ENCODE assay signal across 8 cellular contexts in the genomic region with DNA sequence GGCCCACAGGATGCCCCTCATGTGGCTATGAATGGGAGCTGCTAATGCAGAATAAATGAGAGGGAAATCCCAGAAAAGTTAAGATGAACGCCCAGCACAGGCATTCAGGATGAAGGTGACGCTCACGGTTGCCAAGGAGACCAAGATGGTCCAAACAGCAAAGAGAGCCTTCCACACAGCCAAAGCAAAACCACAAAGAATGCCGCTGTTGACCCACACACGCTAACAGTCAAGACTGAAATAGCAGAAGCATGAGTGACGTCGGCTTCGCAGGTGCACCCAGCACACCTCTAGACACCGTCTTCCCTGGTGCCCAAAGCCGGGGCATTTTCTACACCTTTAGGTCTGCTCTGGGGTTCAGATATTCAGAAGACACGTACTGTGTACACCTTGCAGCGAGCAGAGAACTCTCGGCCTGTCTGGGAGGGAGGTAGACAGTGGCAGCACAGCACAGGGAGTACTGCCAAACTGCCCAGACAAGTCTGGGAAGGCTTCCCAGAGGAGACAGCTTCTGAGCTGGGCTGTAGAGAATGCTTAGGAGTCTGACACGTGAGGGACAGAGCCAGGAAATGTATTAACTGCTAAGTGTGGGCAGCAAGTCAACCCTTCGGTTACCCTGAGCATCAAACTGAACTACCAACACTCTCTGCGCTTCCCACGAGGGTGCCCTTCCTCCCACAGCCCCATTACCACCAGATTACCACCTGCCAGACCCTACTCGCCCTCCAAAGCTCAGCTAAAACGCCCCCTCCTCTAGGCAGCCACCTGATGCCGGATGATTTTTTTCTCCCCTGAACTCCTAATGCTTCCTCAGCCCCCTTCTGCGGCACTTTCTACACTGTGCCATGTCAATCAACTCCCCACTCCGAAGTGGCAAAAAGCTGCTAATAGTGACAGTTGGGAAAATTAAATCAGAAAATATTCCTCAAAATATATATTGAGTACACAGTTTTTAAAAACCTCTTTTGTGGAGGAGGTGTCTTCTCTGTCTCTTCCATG. TPM values are rescaled to one million over a fixed set of nuclear protein-coding genes. Genes with fewer than 3 reads are reported as not detected.
DNase-seq lines count a peak whose midpoint lies in the region; ATAC-seq, FAIRE-seq and TF ChIP-seq lines count a peak whose summit lies in the region.

No MANE protein-coding gene starts in this region.

- H3K4me1 ChIP-seq in suprapubic skin: peaks cover 30% of the 10 kb centered on the region

- H3K27me3 ChIP-seq in HL-60 (ENCODE audit: insufficient read depth, poor library complexity, severe bottlenecking) (no peaks in the 10 kb centered on the region), suprapubic skin (no peaks in the 10 kb centered on the region)

- H3K27ac ChIP-seq in HL-60 (replicated peaks) (peak overlapping the region; percentile 74), epithelial cell of prostate (no peak overlapping the region), suprapubic skin (peak overlapping the region; percentile 5)

- no peak for TF ChIP-seq CTCF in HL-60 (IDR thresholded peaks at IDR 0.05; ENCODE audit: insufficient read depth, low read length)
- no peak for TF ChIP-seq CTCF in suprapubic skin (IDR thresholded peaks at IDR 0.05)

- TF ChIP-seq POLR2A in GM12892 (IDR thresholded peaks at IDR 0.05; ENCODE audit: low read depth, low read length): no peak; the same call in 1 of the 2 replicates
- no peak for TF ChIP-seq POLR2A in suprapubic skin (IDR thresholded peaks at IDR 0.05)

- 80% methylated on average over 22 of the region's 22 CpGs for WGBS in suprapubic skin

- peak; percentile 73 for ATAC-seq in GM21390 (IDR thresholded peaks at IDR 0.05; ENCODE audit: unreplicated experiment)

- no peak for TF ChIP-seq EP300 in suprapubic skin (IDR thresholded peaks at IDR 0.05)

- no peaks in the 10 kb centered on the region for H3K9me3 ChIP-seq in suprapubic skin

- peak; percentile 73 for DNase-seq in GM12892 (ENCODE audit: insufficient read length)
- DNase-seq in HL-60 (ENCODE audit: low read depth in 1 of 2, low spot score in 1 of 2): peak in 1 of 2 experiments; percentile 88
- DNase-seq in activated CD4-positive, CD25-positive, alpha-beta regulatory T cell treated with anti-CD3 and anti-CD28 coated beads, Interleukin-2, amount 50 U/mL, for 16 hours (ENCODE audit: low read depth, low spot score): peak; percentile 44
- DNase-seq in epithelial cell of prostate (ENCODE audit: low read depth, low spot score): peak; percentile 69
- no peak for DNase-seq in suprapubic skin (ENCODE audit: low spot score in 2 of 2)
- DNase-seq in epidermal melanocyte (ENCODE audit: insufficient read length, low spot score): no peak
- no peak for DNase-seq in NCI-H1092 (lab: John Stamatoyannopoulos, UW)

- H3K4me3 ChIP-seq in HL-60 (replicated peaks; ENCODE audit: insufficient read depth, low read length): no peak overlapping the region
- no peak overlapping the region for H3K4me3 ChIP-seq in suprapubic skin

- H3K36me3 ChIP-seq in suprapubic skin: no peaks in the 10 kb centered on the region

- peak; percentile 100 for FAIRE-seq in GM12892 (lab: Jason Lieb, UNC)

RNA-seq across cellular contexts. Expression of a gene that starts 50.1 kb away (rescaled TPM):
- polyA plus RNA-seq in GM12892 (2012; ENCODE audit: missing spikeins): 37.7 TPM
- 10 to 100 TPM; 16.6 to 25.0 (median 22.8) TPM for total RNA-seq in suprapubic skin

Comparison
In these comparisons a context has a peak if more than half of its experiments do, and no peak if none do; other contexts are left out.
1. DNase-seq: peak in GM12892 (single experiment), activated CD4-positive, CD25-positive, alpha-beta regulatory T cell treated with anti-CD3 and anti-CD28 coated beads, Interleukin-2, amount 50 U/mL, for 16 hours (single experiment) and epithelial cell of prostate (single experiment); none in suprapubic skin (0 of 2), epidermal melanocyte (single experiment) and NCI-H1092 (single experiment).